Comparison of ENCODE assay signal across 8 cellular contexts in genomic region chr3:14123308-14124222, GRCh38. TPM values are rescaled to one million over a fixed set of nuclear protein-coding genes. Genes with fewer than 3 reads are reported as not detected.
DNase-seq lines count a peak whose midpoint lies in the region; ATAC-seq and TF ChIP-seq lines count a peak whose summit lies in the region.

No MANE protein-coding gene starts in this region.

- H3K27me3 ChIP-seq in ACC112 (ENCODE audit: insufficient read depth, low read length) (no peaks in the 10 kb centered on the region), mucosa of stomach (ENCODE audit: control insufficient read depth, insufficient read depth, low read length) (no peaks in the 10 kb centered on the region)

- H3K9me3 ChIP-seq in mucosa of stomach (ENCODE audit: control insufficient read depth, low read length) = no peaks in the 10 kb centered on the region

- no peak for ATAC-seq in GM21529 (IDR thresholded peaks at IDR 0.05; ENCODE audit: unreplicated experiment)

- H3K9ac ChIP-seq in mucosa of stomach (ENCODE audit: low read length) = peak overlapping the region; percentile 89

- no peak for TF ChIP-seq CTCF in cardiac fibroblast (IDR thresholded peaks at IDR 0.05; ENCODE audit: low read depth, low read length)

- H3K4me1 ChIP-seq in ACC112 (ENCODE audit: control insufficient read depth, insufficient read depth, low read length, unreplicated experiment) (peaks cover 25% of the 10 kb centered on the region), mucosa of stomach (ENCODE audit: control insufficient read depth, insufficient read depth, low read length) (peaks cover 27% of the 10 kb centered on the region)

- no peak overlapping the region for H3K27ac ChIP-seq in ACC112 (ENCODE audit: low read depth, low read length)

- peaks cover 2% of the 10 kb centered on the region for H3K36me3 Mint-ChIP-seq in IgD-negative memory B cell

- H3K4me3 Mint-ChIP-seq in IgD-negative memory B cell = peak overlapping the region; percentile 91 to 98 (median 96)

- H3K79me2 ChIP-seq in ACC112 (ENCODE audit: control insufficient read depth, insufficient read depth, low read length, unreplicated experiment) = peaks cover 75% of the 10 kb centered on the region

- peak overlapping the region; percentile 95 for H3K4me3 ChIP-seq in ACC112 (ENCODE audit: low read depth, low read length)
- peak overlapping the region; percentile 100 for H3K4me3 ChIP-seq in cardiac fibroblast (replicated peaks in 1 of 2; ENCODE audit: low read depth in 2 of 2, low read length in 2 of 2)
- peak overlapping the region; percentile 95 for H3K4me3 ChIP-seq in mucosa of stomach (ENCODE audit: low read length)

- DNase-seq in cardiac fibroblast (ENCODE audit: low read depth in 2 of 2) (no peak), NCI-H146 treated with DMSO at 0.1 percent for 48 hours (lab: John Stamatoyannopoulos, UW; ENCODE audit: unreplicated experiment) (no peak), NCI-H510A (lab: John Stamatoyannopoulos, UW) (no peak)
- DNase-seq in central memory CD4-positive, alpha-beta T cell = no peak

- H3K9me3 Mint-ChIP-seq in IgD-negative memory B cell = no peaks in the 10 kb centered on the region

- peaks cover 6 to 38% (median 27%) of the 10 kb centered on the region in 3 donors for H3K4me1 Mint-ChIP-seq in IgD-negative memory B cell

- peak overlapping the region; percentile 51 for H2AFZ ChIP-seq in ACC112 (ENCODE audit: low read length, unreplicated experiment)

- peaks cover 8% of the 10 kb centered on the region for H3K36me3 ChIP-seq in ACC112 (ENCODE audit: insufficient read depth, low read length)
- H3K36me3 ChIP-seq in mucosa of stomach (ENCODE audit: control insufficient read depth, insufficient read depth, low read length) = peaks cover 5% of the 10 kb centered on the region

- peak overlapping the region; percentile 74 to 98 (median 95) for H3K27ac Mint-ChIP-seq in IgD-negative memory B cell

- no peaks in the 10 kb centered on the region for H3K27me3 Mint-ChIP-seq in IgD-negative memory B cell

RNA-seq across cellular contexts. Expression of gene CHCHD4, which starts 1.1 kb away (rescaled TPM):
- 18.7 TPM for polyA plus RNA-seq in IgD-negative memory B cell

RNA-seq across cellular contexts. Expression of gene TMEM43, which starts 1.3 kb away (rescaled TPM):
- polyA plus RNA-seq in IgD-negative memory B cell = 40.0 TPM

RNA-seq across cellular contexts. Expression of gene XPC, which starts 54.8 kb away (rescaled TPM):
- polyA plus RNA-seq in IgD-negative memory B cell = 40.6 TPM

RNA-seq across cellular contexts. Expression of gene LSM3, which starts 55.1 kb away (rescaled TPM):
- 25.3 TPM for polyA plus RNA-seq in IgD-negative memory B cell
